1 cellular context compared by ENCODE assay signal in genomic region chr7:25196132-25196896, GRCh38.
TF ChIP-seq lines count a peak whose summit lies in the region.

No MANE protein-coding gene starts in this region.

TF ChIP-seq in K562, 482 proteins besides CTCF, POLR2A, EP300 and RAD21:
- TF ChIP-seq ZC3H11A (IDR thresholded peaks at IDR 0.05; ENCODE audit: low read depth, low read length) (no peak), CBFA2T3 (IDR thresholded peaks at IDR 0.05) (peak; percentile 47), EHMT2 (IDR thresholded peaks at IDR 0.05) (0 out of 2 replicates have a peak, but pooled peaks have one; percentile 22), TRIM28 (IDR thresholded peaks at IDR 0.05) (peak; percentile 41; the same call in 1 of the 2 replicates), CBFA2T2 (conservative IDR thresholded peaks at IDR 0.05) (peak; percentile 39; the same call in 1 of the 2 replicates), ZNF347 (CRISPR knock-in tag; IDR thresholded peaks at IDR 0.05; ENCODE audit: low read depth) (no peak), HLTF (IDR thresholded peaks at IDR 0.05) (peak; percentile 98), NFIC (IDR thresholded peaks at IDR 0.05) (peak; percentile 63), KAT2B (IDR thresholded peaks at IDR 0.05; ENCODE audit: low read depth, low read length) (no peak), KDM1A (IDR thresholded peaks at IDR 0.05) (peak; percentile 20 to 36; a peak in 2 of 4 replicates)
